Comparison of ENCODE assay signal across 4 cellular contexts in genomic region chr3:112694901-112695300, GRCh38. TPM values are rescaled to one million over a fixed set of nuclear protein-coding genes. Genes with fewer than 3 reads are reported as not detected.
"Had no signal": no experiment of that assay in that cellular context is flagged by ENCODE, and none has a peak within 500 bp of the region (broad histone marks: within the 10 kb centered on the region; RNA-seq: fewer than 3 reads in every experiment).

No MANE protein-coding gene starts in this region.

RNA-seq across cellular contexts. Expression of gene CCDC80, which starts 54.0 kb away (rescaled TPM):
- total RNA-seq: activated CD4-positive, alpha-beta T cell treated with anti-CD3 and anti-CD28 coated beads, Interleukin-2, amount 10 ng/mL, durations not matched to agents 7 days and 5 days; activated naive CD8-positive, alpha-beta T cell treated with anti-CD3 and anti-CD28 coated beads, Interleukin-2, amount 10 ng/mL, durations not matched to agents 7 days and 5 days; activated T-cell treated with anti-CD3 and anti-CD28 coated beads, Interleukin-2, amount 50 U/mL, for 72 hours; T-helper 2 cell treated with Interferon-gamma antibody and Interleukin-4, amounts not matched to agents 100 ng/mL and 5 ng/mL, for 36 hours had no signal
